11 cellular contexts compared by ENCODE assay signal in the genomic region with DNA sequence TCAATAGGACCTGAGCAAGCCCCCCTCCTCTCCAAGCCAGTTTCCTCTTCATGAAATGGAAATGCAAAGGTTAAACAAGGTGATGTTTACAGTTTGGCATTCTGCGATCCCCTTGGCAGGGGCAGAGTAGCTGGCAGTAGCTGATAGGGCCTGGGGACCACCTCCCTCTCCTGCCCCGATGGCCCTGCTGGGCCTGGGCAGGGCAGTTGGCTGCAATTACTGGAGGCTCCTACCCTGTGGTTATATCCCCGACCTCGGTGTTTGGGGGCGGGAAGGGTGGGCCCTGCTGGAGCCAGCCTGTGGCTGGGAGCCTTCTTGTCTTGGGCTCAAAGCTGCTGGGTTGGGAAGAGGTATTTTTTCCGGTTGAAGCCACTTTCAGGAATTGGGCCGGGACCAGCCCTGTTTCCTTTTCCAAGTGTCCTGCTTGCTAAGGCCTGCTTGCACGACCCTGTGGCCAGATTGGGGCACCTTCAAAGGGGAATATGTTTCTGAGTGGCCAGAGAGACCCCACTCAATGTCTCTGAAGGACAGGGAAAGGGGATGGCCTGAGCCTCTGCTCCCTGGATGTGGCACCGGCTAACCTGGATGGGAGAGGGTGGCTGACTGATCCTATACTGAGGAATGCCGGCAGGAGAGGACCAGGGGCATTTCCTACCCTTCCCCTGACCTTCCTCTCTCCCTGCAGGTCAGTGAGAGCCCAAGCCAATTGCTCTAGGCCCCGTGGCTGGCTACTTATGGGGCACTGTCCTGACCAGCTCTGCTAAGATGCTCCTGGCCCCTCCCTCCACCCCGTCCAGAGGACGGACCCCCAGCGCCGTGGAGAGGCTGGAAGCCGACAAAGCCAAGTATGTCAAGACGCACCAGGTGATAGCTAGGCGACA. TPM values are rescaled to one million over a fixed set of nuclear protein-coding genes. Genes with fewer than 3 reads are reported as not detected.
A peak's percentile ranks its signal among the peaks of the same experiment; 100 is the strongest.
DNase-seq lines count a peak whose midpoint lies in the region; ATAC-seq and TF ChIP-seq lines count a peak whose summit lies in the region.
"Had no signal": no experiment of that assay in that cellular context is flagged by ENCODE, and none has a peak within 500 bp of the region (broad histone marks: within the 10 kb centered on the region; RNA-seq: fewer than 3 reads in every experiment).

No MANE protein-coding gene starts in this region.

- intact Hi-C loops in activated CD4-positive, alpha-beta T cell treated with anti-CD3 and anti-CD28 coated beads for 36 hours (cut with DNase I, micrococcal nuclease) = no loop called here

- CTCF ChIA-PET in activated CD4-positive, alpha-beta T cell treated with anti-CD3 and anti-CD28 coated beads for 36 hours (lab: Charles Lee) = interaction anchor here (0.6 to 3.0 kb wide), 3 partner anchors 9 to 63 kb away, joined by 3 to 10 read pairs (median 3); a partner anchor contains a TSS

- POLR2A ChIA-PET in activated CD4-positive, alpha-beta T cell treated with anti-CD3 and anti-CD28 coated beads for 36 hours (lab: Charles Lee) = no interaction called here

- no peak overlapping the region for H3K9ac ChIP-seq in endodermal cell (ENCODE audit: extremely low read depth, low read length, poor library complexity, severe bottlenecking)
- peak overlapping the region in 1 of 2 donors; percentile 51 for H3K9ac ChIP-seq in mucosa of rectum (ENCODE audit: low read depth in 1 of 2, low read length in 2 of 2)

- H3K9me3 Mint-ChIP-seq in activated CD4-positive, alpha-beta T cell treated with anti-CD3 and anti-CD28 coated beads for 36 hours (ENCODE audit: low read depth) = no peaks in the 10 kb centered on the region
- no peaks in the 10 kb centered on the region for H3K9me3 Mint-ChIP-seq in endodermal cell

- H3K4me1 ChIP-seq in endodermal cell (ENCODE audit: control insufficient read depth, insufficient read depth, low read length) (peaks cover 4% of the 10 kb centered on the region), mucosa of rectum (ENCODE audit: control insufficient read depth in 2 of 2, insufficient read depth in 2 of 2, low read length in 2 of 2) (peaks cover 8 to 13% of the 10 kb centered on the region in 2 donors), tibial nerve (peaks cover 0 to 31% (median 9%) of the 10 kb centered on the region in 4 donors)

- ATAC-seq in activated CD4-positive, alpha-beta T cell treated with anti-CD3 and anti-CD28 coated beads for 36 hours = peak; percentile 4
- ATAC-seq in GM18498 (IDR thresholded peaks at IDR 0.05; ENCODE audit: unreplicated experiment) (no peak), HG03025 (IDR thresholded peaks at IDR 0.05; ENCODE audit: low FRiP score, unreplicated experiment) (no peak)

- H3K4me1 Mint-ChIP-seq in activated CD4-positive, alpha-beta T cell treated with anti-CD3 and anti-CD28 coated beads for 36 hours = peaks cover 10% of the 10 kb centered on the region
- peaks cover 50% of the 10 kb centered on the region for H3K4me1 Mint-ChIP-seq in endodermal cell

- no peaks in the 10 kb centered on the region for H3K36me3 Mint-ChIP-seq in activated CD4-positive, alpha-beta T cell treated with anti-CD3 and anti-CD28 coated beads for 36 hours (ENCODE audit: low read depth)
- H3K36me3 Mint-ChIP-seq in endodermal cell (ENCODE audit: low read depth) = no peaks in the 10 kb centered on the region

- H3K4me3 ChIP-seq in endodermal cell (ENCODE audit: low read length) (no peak overlapping the region), mucosa of rectum (ENCODE audit: low read length in 2 of 2) (peak overlapping the region; percentile 38 to 44), tibial nerve (peak overlapping the region; percentile 37 to 62 (median 41))

- H3K36me3 ChIP-seq in endodermal cell (ENCODE audit: control insufficient read depth, insufficient read depth, low read length) = no peaks in the 10 kb centered on the region
- H3K36me3 ChIP-seq in mucosa of rectum (ENCODE audit: control insufficient read depth in 2 of 2, insufficient read depth in 2 of 2, low read length in 2 of 2) = no peaks in the 10 kb centered on the region
- H3K36me3 ChIP-seq in tibial nerve = no peaks in the 10 kb centered on the region

- H3K27ac ChIP-seq in endodermal cell (ENCODE audit: low read depth, low read length) = no peak overlapping the region
- no peak overlapping the region for H3K27ac ChIP-seq in mucosa of rectum (ENCODE audit: low read depth in 2 of 2, low read length in 2 of 2)
- H3K27ac ChIP-seq in tibial nerve = peak overlapping the region in 1 of 4 donors; percentile 67

- no peaks in the 10 kb centered on the region for H3K9me3 ChIP-seq in endodermal cell (ENCODE audit: control insufficient read depth, low read length)
- no peaks in the 10 kb centered on the region for H3K9me3 ChIP-seq in mucosa of rectum (ENCODE audit: control insufficient read depth in 2 of 2, low read length in 2 of 2)
- H3K9me3 ChIP-seq in tibial nerve = no peaks in the 10 kb centered on the region

- no peak overlapping the region for H3K4me3 Mint-ChIP-seq in activated CD4-positive, alpha-beta T cell treated with anti-CD3 and anti-CD28 coated beads for 36 hours
- H3K4me3 Mint-ChIP-seq in endodermal cell = peak overlapping the region; percentile 47

- TF ChIP-seq CTCF in endodermal cell (conservative IDR thresholded peaks at IDR 0.05) (no peak), tibial nerve (IDR thresholded peaks at IDR 0.05) (no peak)

- no peak overlapping the region for H3K27ac Mint-ChIP-seq in activated CD4-positive, alpha-beta T cell treated with anti-CD3 and anti-CD28 coated beads for 36 hours
- no peak overlapping the region for H3K27ac Mint-ChIP-seq in endodermal cell

- peaks cover 17% of the 10 kb centered on the region for H3K27me3 Mint-ChIP-seq in activated CD4-positive, alpha-beta T cell treated with anti-CD3 and anti-CD28 coated beads for 36 hours
- H3K27me3 Mint-ChIP-seq in endodermal cell (ENCODE audit: insufficient read depth) = peaks cover 69% of the 10 kb centered on the region

- WGBS in endodermal cell (ENCODE audit: insufficient coverage in 1 of 2, insufficient read length in 1 of 2), 2 experiments = 56 to 62% methylated on average over 9 to 18 of the region's 18 CpGs
- 49 to 59% methylated on average over 14 to 18 of the region's 18 CpGs for WGBS in tibial nerve, 2 donors

- H3K27me3 ChIP-seq in endodermal cell (ENCODE audit: control insufficient read depth, insufficient read depth, low read length, poor library complexity, severe bottlenecking) (peaks cover 54% of the 10 kb centered on the region), mucosa of rectum (ENCODE audit: control insufficient read depth in 2 of 2, insufficient read depth in 2 of 2, low read length in 2 of 2) (peaks cover 21 to 24% of the 10 kb centered on the region in 2 donors), tibial nerve (peaks cover 0 to 49% of the 10 kb centered on the region in 2 donors)

- DNase-seq in activated CD4-positive, alpha-beta T cell treated with anti-CD3 and anti-CD28 coated beads for 36 hours = no peak
- no peak for DNase-seq in activated CD4-positive, alpha-beta T cell treated with anti-CD3 and anti-CD28 coated beads, Interleukin-2, amount 50 U/mL, for 4 hours
- DNase-seq in endodermal cell (no peak), tibial nerve (ENCODE audit: low spot score in 2 of 2) (no peak)
- DNase-seq in activated CD4-positive, CD25-positive, alpha-beta regulatory T cell treated with anti-CD3 and anti-CD28 coated beads, Interleukin-2, amount 50 U/mL, for 72 hours = no peak

- no peak for TF ChIP-seq EP300 in tibial nerve (IDR thresholded peaks at IDR 0.05)

- TF ChIP-seq POLR2A in tibial nerve (IDR thresholded peaks at IDR 0.05) = no peak

RNA-seq across cellular contexts. Expression of a gene that starts 1.9 kb away (rescaled TPM):
- total RNA-seq in activated CD4-positive, alpha-beta T cell treated with anti-CD3 and anti-CD28 coated beads for 36 hours = not detected
- total RNA-seq in endodermal cell (1 to 10 TPM in 1 of 2 donors, under 1 TPM in 1; 0.38 to 1.1 TPM), tibial nerve (10 to 100 TPM; 11.9 to 22.7 (median 14.2) TPM)
- polyA plus RNA-seq in endodermal cell (2013, experiment 1 of 2) = 0.82 TPM
- 0.91 TPM for polyA plus RNA-seq in endodermal cell (2013, experiment 2 of 2)
- total RNA-seq: HT-29 had no signal

RNA-seq across cellular contexts. Expression of a gene that starts 8.0 kb away (rescaled TPM):
- total RNA-seq in activated CD4-positive, alpha-beta T cell treated with anti-CD3 and anti-CD28 coated beads for 36 hours = not detected
- total RNA-seq in endodermal cell (not detected), tibial nerve (not detected)
- polyA plus RNA-seq in endodermal cell (2013, experiment 1 of 2) = 0.61 TPM
- polyA plus RNA-seq in endodermal cell (2013, experiment 2 of 2) = not detected
- total RNA-seq: A673, cerebellum, HT-29 had no signal

RNA-seq across cellular contexts. Expression of a gene that starts 8.9 kb away (rescaled TPM):
- 10 to 100 TPM; 44.6 to 56.3 TPM for total RNA-seq in activated CD4-positive, alpha-beta T cell treated with anti-CD3 and anti-CD28 coated beads for 36 hours
- total RNA-seq in endodermal cell = 10 to 100 TPM; 31.4 to 33.7 TPM
- 30.4 TPM for polyA plus RNA-seq in endodermal cell (2013, experiment 1 of 2)
- 26.1 TPM for polyA plus RNA-seq in endodermal cell (2013, experiment 2 of 2)
- total RNA-seq in tibial nerve = 10 to 100 TPM; 24.9 to 46.5 (median 38.2) TPM

RNA-seq across cellular contexts. Expression of a gene that starts 10.9 kb away (rescaled TPM):
- total RNA-seq in activated CD4-positive, alpha-beta T cell treated with anti-CD3 and anti-CD28 coated beads for 36 hours = not detected
- not detected for total RNA-seq in endodermal cell
- polyA plus RNA-seq in endodermal cell (2013, experiment 1 of 2) = 0.61 TPM
- 0.37 TPM for polyA plus RNA-seq in endodermal cell (2013, experiment 2 of 2)
- not detected for total RNA-seq in tibial nerve
- total RNA-seq: A673 had no signal

RNA-seq across cellular contexts. Expression of a gene that starts 16.5 kb away (rescaled TPM):
- 1 to 10 TPM; 3.0 to 3.2 TPM for total RNA-seq in activated CD4-positive, alpha-beta T cell treated with anti-CD3 and anti-CD28 coated beads for 36 hours
- total RNA-seq in endodermal cell = 10 to 100 TPM; 35.8 to 44.1 TPM
- 3.8 TPM for polyA plus RNA-seq in endodermal cell (2013, experiment 1 of 2)
- polyA plus RNA-seq in endodermal cell (2013, experiment 2 of 2) = 3.8 TPM
- 1 to 10 TPM in 3 of 4 donors, not detected in 1; 2.6 to 5.7 (median 4.0) TPM for total RNA-seq in tibial nerve

Comparison
In these comparisons a context has a peak if more than half of its experiments do, and no peak if none do; other contexts are left out.
1. RNA of a gene that starts 1.9 kb away (total RNA-seq): 11.9 to 22.7 TPM in tibial nerve; 0.38 to 1.1 TPM in endodermal cell and not detected in activated CD4-positive, alpha-beta T cell treated with anti-CD3 and anti-CD28 coated beads for 36 hours; every median in the first group is over 4 times any median in the second.